1 cellular context compared by ENCODE assay signal in the genomic region with DNA sequence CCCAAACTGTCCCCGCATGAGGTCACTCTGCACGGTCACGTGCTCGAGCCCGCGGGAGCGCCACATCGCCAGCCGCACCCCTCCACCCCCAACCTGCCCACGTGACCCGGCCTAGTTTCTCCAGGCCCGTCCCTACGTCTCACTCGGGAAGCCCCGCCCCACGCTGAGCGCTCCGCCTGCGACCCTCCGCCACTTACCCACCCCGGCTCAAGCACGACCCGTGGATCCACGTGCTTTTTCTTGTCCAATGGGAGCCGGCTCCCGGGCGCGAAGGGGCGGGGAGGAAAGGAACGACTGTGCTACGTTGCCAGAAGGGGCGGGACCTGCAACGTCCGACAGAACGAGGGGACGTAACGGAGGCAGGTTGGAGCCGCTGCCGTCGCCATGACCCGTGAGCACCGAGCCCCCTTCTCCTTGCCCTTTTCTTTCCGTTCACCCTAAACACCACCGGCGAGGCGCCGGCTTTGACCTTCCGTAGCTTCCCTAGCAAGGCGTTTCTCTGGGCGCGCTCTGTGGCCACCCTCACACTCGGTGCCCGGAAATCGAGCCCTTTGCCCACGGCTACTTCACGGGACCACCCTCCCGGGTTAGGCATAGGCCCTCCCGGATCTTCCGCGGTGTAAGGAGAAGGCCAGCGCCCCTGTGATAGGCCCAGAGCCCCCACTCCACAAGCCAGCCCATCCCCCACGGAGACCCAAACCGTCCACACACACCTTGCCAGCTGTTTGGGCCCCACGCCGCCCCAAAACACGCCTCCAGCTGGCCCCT.
TF ChIP-seq lines count a peak whose summit lies in the region.

A gene (plus strand): TSS at position 328 of the 768 bp plus-strand sequence. CDS start 57 bp downstream, at position 385.

TF ChIP-seq in neural cell, 6 proteins besides CTCF, POLR2A, EP300 and RAD21 (continued from another document):
- TF ChIP-seq, protein P1, sequence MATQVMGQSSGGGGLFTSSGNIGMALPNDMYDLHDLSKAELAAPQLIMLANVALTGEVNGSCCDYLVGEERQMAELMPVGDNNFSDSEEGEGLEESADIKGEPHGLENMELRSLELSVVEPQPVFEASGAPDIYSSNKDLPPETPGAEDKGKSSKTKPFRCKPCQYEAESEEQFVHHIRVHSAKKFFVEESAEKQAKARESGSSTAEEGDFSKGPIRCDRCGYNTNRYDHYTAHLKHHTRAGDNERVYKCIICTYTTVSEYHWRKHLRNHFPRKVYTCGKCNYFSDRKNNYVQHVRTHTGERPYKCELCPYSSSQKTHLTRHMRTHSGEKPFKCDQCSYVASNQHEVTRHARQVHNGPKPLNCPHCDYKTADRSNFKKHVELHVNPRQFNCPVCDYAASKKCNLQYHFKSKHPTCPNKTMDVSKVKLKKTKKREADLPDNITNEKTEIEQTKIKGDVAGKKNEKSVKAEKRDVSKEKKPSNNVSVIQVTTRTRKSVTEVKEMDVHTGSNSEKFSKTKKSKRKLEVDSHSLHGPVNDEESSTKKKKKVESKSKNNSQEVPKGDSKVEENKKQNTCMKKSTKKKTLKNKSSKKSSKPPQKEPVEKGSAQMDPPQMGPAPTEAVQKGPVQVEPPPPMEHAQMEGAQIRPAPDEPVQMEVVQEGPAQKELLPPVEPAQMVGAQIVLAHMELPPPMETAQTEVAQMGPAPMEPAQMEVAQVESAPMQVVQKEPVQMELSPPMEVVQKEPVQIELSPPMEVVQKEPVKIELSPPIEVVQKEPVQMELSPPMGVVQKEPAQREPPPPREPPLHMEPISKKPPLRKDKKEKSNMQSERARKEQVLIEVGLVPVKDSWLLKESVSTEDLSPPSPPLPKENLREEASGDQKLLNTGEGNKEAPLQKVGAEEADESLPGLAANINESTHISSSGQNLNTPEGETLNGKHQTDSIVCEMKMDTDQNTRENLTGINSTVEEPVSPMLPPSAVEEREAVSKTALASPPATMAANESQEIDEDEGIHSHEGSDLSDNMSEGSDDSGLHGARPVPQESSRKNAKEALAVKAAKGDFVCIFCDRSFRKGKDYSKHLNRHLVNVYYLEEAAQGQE (IDR thresholded peaks at IDR 0.05; ENCODE audit: borderline replicate concordance), result peak; percentile 85
- TF ChIP-seq EZH2 (IDR thresholded peaks at IDR 0.05; ENCODE audit: borderline replicate concordance, insufficient read depth, low read length, poor library complexity, severe bottlenecking) (no peak), SMC3 (conservative IDR thresholded peaks at IDR 0.05; ENCODE audit: poor library complexity) (no peak)
